8 cellular contexts compared by ENCODE assay signal in genomic region chr3:125129512-125129962, GRCh38.
A peak's percentile ranks its signal among the peaks of the same experiment; 100 is the strongest.
DNase-seq lines count a peak whose midpoint lies in the region; ATAC-seq and TF ChIP-seq lines count a peak whose summit lies in the region.

No MANE protein-coding gene starts in this region.

- no peaks in the 10 kb centered on the region for H3K9me3 Mint-ChIP-seq in neural progenitor cell
- H3K9me3 Mint-ChIP-seq in naive thymus-derived CD4-positive, alpha-beta T cell, result no peaks in the 10 kb centered on the region

- H3K36me3 Mint-ChIP-seq in neural progenitor cell, result no peaks in the 10 kb centered on the region
- H3K36me3 Mint-ChIP-seq in naive thymus-derived CD4-positive, alpha-beta T cell, result peaks cover 0 to 6% (median 0%) of the 10 kb centered on the region in 5 donors

- no peaks in the 10 kb centered on the region for H3K36me3 ChIP-seq in neural progenitor cell
- H3K36me3 ChIP-seq in naive thymus-derived CD4-positive, alpha-beta T cell (ENCODE audit: control insufficient read depth in 2 of 3, insufficient read depth in 3 of 3, low read length in 3 of 3), result no peaks in the 10 kb centered on the region

- DNase-seq in DMS79 treated with DMSO at 0.1 percent for 48 hours (lab: John Stamatoyannopoulos, UW) (peak; percentile 66), NCI-H510A (lab: John Stamatoyannopoulos, UW) (peak; percentile 33), dermis blood vessel endothelial cell (peak; percentile 62), neural progenitor cell (ENCODE audit: low spot score) (no peak), NCI-H2029 (lab: John Stamatoyannopoulos, UW) (no peak), coronary artery (ENCODE audit: low spot score) (no peak)
- no peak for DNase-seq in naive thymus-derived CD4-positive, alpha-beta T cell

- H3K9ac ChIP-seq in neural progenitor cell, result no peak overlapping the region

- H3K27me3 ChIP-seq in neural progenitor cell, result no peaks in the 10 kb centered on the region
- H3K27me3 ChIP-seq in naive thymus-derived CD4-positive, alpha-beta T cell (ENCODE audit: control insufficient read depth in 2 of 2, insufficient read depth in 2 of 2, low read length in 2 of 2), result no peaks in the 10 kb centered on the region

- no peaks in the 10 kb centered on the region for H3K79me2 ChIP-seq in neural progenitor cell (ENCODE audit: low read depth)

- no peak for ATAC-seq in naive thymus-derived CD4-positive, alpha-beta T cell
- ATAC-seq in HG02938 (IDR thresholded peaks at IDR 0.05; ENCODE audit: unreplicated experiment), result no peak

- CTCF ChIA-PET in naive thymus-derived CD4-positive, alpha-beta T cell (lab: Charles Lee), result interaction anchor here (0.6 kb wide), 1 partner anchor 118 kb away, joined by 4 read pairs; no protein-coding TSS in a partner anchor

- no peak overlapping the region for H2AFZ ChIP-seq in neural progenitor cell (replicated peaks)

- H3K27ac Mint-ChIP-seq in neural progenitor cell, result peak overlapping the region; percentile 92
- H3K27ac Mint-ChIP-seq in naive thymus-derived CD4-positive, alpha-beta T cell, result no peak overlapping the region

- TF ChIP-seq CTCF in neural progenitor cell (IDR thresholded peaks at IDR 0.05) (no peak), coronary artery (IDR thresholded peaks at IDR 0.05) (no peak)

- peak overlapping the region; percentile 76 for H3K4me3 Mint-ChIP-seq in neural progenitor cell
- H3K4me3 Mint-ChIP-seq in naive thymus-derived CD4-positive, alpha-beta T cell, result no peak overlapping the region

- H3F3A ChIP-seq in neural progenitor cell (ENCODE audit: low read depth), result no peaks in the 10 kb centered on the region

- peaks cover 22% of the 10 kb centered on the region for H3K4me1 ChIP-seq in neural progenitor cell
- peaks cover 10 to 11% of the 10 kb centered on the region in 2 donors for H3K4me1 ChIP-seq in naive thymus-derived CD4-positive, alpha-beta T cell (ENCODE audit: control insufficient read depth in 2 of 2, insufficient read depth in 2 of 2, low read length in 2 of 2)

- H3K27me3 Mint-ChIP-seq in neural progenitor cell (ENCODE audit: insufficient read depth, low read depth), result peaks cover 20% of the 10 kb centered on the region
- H3K27me3 Mint-ChIP-seq in naive thymus-derived CD4-positive, alpha-beta T cell, result peaks cover 0 to 26% (median 0%) of the 10 kb centered on the region in 5 donors

- peak overlapping the region; percentile 16 for H3K4me2 ChIP-seq in neural progenitor cell

- intact Hi-C loops in naive thymus-derived CD4-positive, alpha-beta T cell (cut with micrococcal nuclease), result loop anchor here in 1 of 2 donors (5.0 kb wide), 1 partner anchor 77 kb away; no protein-coding TSS in a partner anchor

- H4K20me1 ChIP-seq in neural progenitor cell (ENCODE audit: low read depth), result no peaks in the 10 kb centered on the region

- peaks cover 34% of the 10 kb centered on the region for H3K4me1 Mint-ChIP-seq in neural progenitor cell
- H3K4me1 Mint-ChIP-seq in naive thymus-derived CD4-positive, alpha-beta T cell, result peaks cover 9 to 53% (median 25%) of the 10 kb centered on the region in 7 donors

- H3K9me3 ChIP-seq in neural progenitor cell (ENCODE audit: low read depth), result no peaks in the 10 kb centered on the region
- no peaks in the 10 kb centered on the region for H3K9me3 ChIP-seq in naive thymus-derived CD4-positive, alpha-beta T cell (ENCODE audit: control insufficient read depth in 2 of 3, low read length in 3 of 3)

- H3K27ac ChIP-seq in neural progenitor cell (no peak overlapping the region), coronary artery (peak overlapping the region in 1 of 2 donors; percentile 69)
- no peak overlapping the region for H3K27ac ChIP-seq in naive thymus-derived CD4-positive, alpha-beta T cell (ENCODE audit: low read depth, low read length)

- POLR2A ChIA-PET in naive thymus-derived CD4-positive, alpha-beta T cell (lab: Charles Lee), result no interaction called here

- no peak overlapping the region for H3K4me3 ChIP-seq in neural progenitor cell
- no peak overlapping the region for H3K4me3 ChIP-seq in coronary artery
- no peak overlapping the region for H3K4me3 ChIP-seq in naive thymus-derived CD4-positive, alpha-beta T cell (ENCODE audit: low read length)

Comparison
In these comparisons a context has a peak if more than half of its experiments do, and no peak if none do; other contexts are left out.
1. DNase-seq: peak in DMS79 treated with DMSO at 0.1 percent for 48 hours (single experiment), NCI-H510A (single experiment) and dermis blood vessel endothelial cell (single experiment); none in neural progenitor cell (single experiment), NCI-H2029 (single experiment), coronary artery (single experiment) and naive thymus-derived CD4-positive, alpha-beta T cell (0 of 9).